In genomic region chr7:26198781-26199169, GRCh38 we compare ENCODE assay signal across 1 cellular context.
A peak's percentile ranks its signal among the peaks of the same experiment; 100 is the strongest.
TF ChIP-seq lines count a peak whose summit lies in the region.

No MANE protein-coding gene starts in this region.

TF ChIP-seq in K562, 482 proteins besides CTCF, POLR2A, EP300 and RAD21:
- no peak for TF ChIP-seq GABPB1 (CRISPR knock-in tag; IDR thresholded peaks at IDR 0.05)
- 0 out of 2 replicates have a peak, but pooled peaks have one; percentile 10 for TF ChIP-seq HNRNPUL1 (IDR thresholded peaks at IDR 0.05; ENCODE audit: low read length)
- TF ChIP-seq KAT7 (CRISPR knock-in tag; IDR thresholded peaks at IDR 0.05; ENCODE audit: borderline replicate concordance), result no peak
- TF ChIP-seq DEAF1 (CRISPR knock-in tag; IDR thresholded peaks at IDR 0.05), result no peak
- TF ChIP-seq PHB2 (IDR thresholded peaks at IDR 0.05; ENCODE audit: low read depth), result no peak
- TF ChIP-seq HSF4 (CRISPR knock-in tag; IDR thresholded peaks at IDR 0.05; ENCODE audit: borderline replicate concordance), result no peak
- TF ChIP-seq POLR2G (IDR thresholded peaks at IDR 0.05; ENCODE audit: low read depth, low read length), result peak; percentile 73
- peak; percentile 73 for TF ChIP-seq RBFOX2 (IDR thresholded peaks at IDR 0.05; ENCODE audit: low read depth, low read length)
- TF ChIP-seq MLLT1 (IDR thresholded peaks at IDR 0.05), result 0 out of 4 replicates have a peak, but pooled peaks of 1 of the 2 experiments have one; percentile 1
- no peak for TF ChIP-seq ZNF395 (CRISPR knock-in tag; IDR thresholded peaks at IDR 0.05)
- no peak for TF ChIP-seq RBM34 (IDR thresholded peaks at IDR 0.05; ENCODE audit: borderline replicate concordance, insufficient read depth, low read length)
- TF ChIP-seq MEF2A (IDR thresholded peaks at IDR 0.05; ENCODE audit: control insufficient read depth, low read depth, low read length), result no peak
- peak; percentile 82 for TF ChIP-seq CHD1 (IDR thresholded peaks at IDR 0.05; ENCODE audit: low read length)
- TF ChIP-seq SIN3A (IDR thresholded peaks at IDR 0.05; ENCODE audit: borderline replicate concordance in 2 of 2, control insufficient read depth in 1 of 2, low read depth in 2 of 2, low read length in 2 of 2), result no peak
- no peak for TF ChIP-seq XRCC3 (IDR thresholded peaks at IDR 0.05)
- no peak for TF ChIP-seq CTBP1 (IDR thresholded peaks at IDR 0.05; ENCODE audit: borderline replicate concordance)
- no peak for TF ChIP-seq NFYB (IDR thresholded peaks at IDR 0.05; ENCODE audit: extremely low read depth, insufficient read length)
